ENCODE assay signal across 9 cellular contexts in the genomic region with DNA sequence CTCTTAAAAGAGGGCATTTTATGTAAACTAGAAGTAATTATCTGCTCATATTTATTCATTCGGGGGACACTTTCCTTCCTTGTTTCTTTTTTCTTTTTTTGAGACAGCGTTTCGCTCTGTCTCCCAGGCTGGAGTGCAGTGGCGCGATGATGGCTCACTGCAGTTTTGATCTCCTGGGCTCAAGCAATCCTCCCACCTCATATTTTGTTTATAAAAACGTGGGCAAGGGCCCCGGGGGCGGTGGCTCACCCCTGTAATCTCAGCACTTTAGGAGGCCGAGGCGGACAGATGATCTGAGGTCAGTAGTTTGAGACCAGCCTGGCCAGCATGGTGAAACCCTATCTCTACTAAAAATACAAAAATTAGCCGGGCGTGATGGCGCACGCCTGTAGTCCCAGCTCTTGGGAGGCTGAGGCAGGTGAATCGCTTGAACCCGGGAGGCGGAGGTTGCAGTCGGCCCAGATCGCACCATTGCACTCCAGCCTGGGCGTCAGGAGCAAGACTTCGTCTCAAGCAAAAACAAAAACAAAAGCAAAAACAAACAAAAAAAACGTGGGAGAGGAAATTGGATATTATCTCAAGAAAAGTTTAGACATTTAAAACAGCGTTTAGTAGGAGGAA.
DNase-seq lines count a peak whose midpoint lies in the region; ATAC-seq and TF ChIP-seq lines count a peak whose summit lies in the region.
"Had no signal": no experiment of that assay in that cellular context is flagged by ENCODE, and none has a peak within 500 bp of the region (broad histone marks: within the 10 kb centered on the region; RNA-seq: fewer than 3 reads in every experiment).

No MANE protein-coding gene starts in this region.

- H2AFZ ChIP-seq in ACC112 (ENCODE audit: low read length, unreplicated experiment) = peak overlapping the region; percentile 90

- peak overlapping the region; percentile 50 for H3K27ac Mint-ChIP-seq in activated naive CD8-positive, alpha-beta T cell

- no peaks in the 10 kb centered on the region for H3K9me3 Mint-ChIP-seq in activated naive CD8-positive, alpha-beta T cell (ENCODE audit: low read depth)

- peaks cover 51% of the 10 kb centered on the region for H3K79me2 ChIP-seq in ACC112 (ENCODE audit: control insufficient read depth, insufficient read depth, low read length, unreplicated experiment)

- H3K36me3 ChIP-seq in ACC112 (ENCODE audit: insufficient read depth, low read length) (peaks cover 4% of the 10 kb centered on the region; the same call in 1 of the 2 replicates), muscle layer of duodenum (ENCODE audit: control insufficient read depth in 1 of 2, insufficient read depth in 2 of 2, low read length in 2 of 2) (peaks cover 7 to 11% of the 10 kb centered on the region in 2 donors)

- H3K4me1 ChIP-seq in ACC112 (ENCODE audit: control insufficient read depth, insufficient read depth, low read length, unreplicated experiment) (peaks cover 11% of the 10 kb centered on the region), muscle layer of duodenum (ENCODE audit: control insufficient read depth in 1 of 2, insufficient read depth in 2 of 2, low read length in 2 of 2) (peaks cover 5 to 25% of the 10 kb centered on the region in 2 donors)

- H3K4me1 Mint-ChIP-seq in activated naive CD8-positive, alpha-beta T cell (ENCODE audit: low read depth) = peaks cover 41% of the 10 kb centered on the region

- no peak for TF ChIP-seq CTCF in HL-60 (IDR thresholded peaks at IDR 0.05; ENCODE audit: insufficient read depth, low read length)

- H3K27ac ChIP-seq in ACC112 (ENCODE audit: low read depth, low read length) (peak overlapping the region; percentile 21; the same call in 1 of the 2 replicates), HL-60 (replicated peaks) (peak overlapping the region; percentile 76), muscle layer of duodenum (ENCODE audit: low read length) (peak overlapping the region; percentile 75), caudate nucleus (ENCODE audit: low read depth, low read length) (no peak overlapping the region)

- H3K4me3 Mint-ChIP-seq in activated naive CD8-positive, alpha-beta T cell = peak overlapping the region; percentile 96

- no peaks in the 10 kb centered on the region for H3K27me3 Mint-ChIP-seq in activated naive CD8-positive, alpha-beta T cell

- H3K27me3 ChIP-seq in ACC112 (ENCODE audit: insufficient read depth, low read length) (no peaks in the 10 kb centered on the region), HL-60 (ENCODE audit: insufficient read depth, poor library complexity, severe bottlenecking) (no peaks in the 10 kb centered on the region), muscle layer of duodenum (ENCODE audit: low read depth, low read length) (no peaks in the 10 kb centered on the region)

- H3K36me3 Mint-ChIP-seq in activated naive CD8-positive, alpha-beta T cell = peaks cover under 1% of the 10 kb centered on the region

- H3K9me3 ChIP-seq in muscle layer of duodenum (ENCODE audit: control insufficient read depth in 1 of 2, low read length in 2 of 2) = no peaks in the 10 kb centered on the region

- DNase-seq in HL-60 (ENCODE audit: low read depth in 1 of 2, low spot score in 1 of 2) = no peak
- DNase-seq in OCI-M2 (lab: John Stamatoyannopoulos, UW; ENCODE audit: unreplicated experiment) = no peak
- DNase-seq in caudate nucleus (lab: John Stamatoyannopoulos, UW) = no peak
- DNase-seq: H7 had no signal

- no peak for ATAC-seq in HG03175 (IDR thresholded peaks at IDR 0.05; ENCODE audit: unreplicated experiment)
- ATAC-seq in GM19324 (IDR thresholded peaks at IDR 0.05; ENCODE audit: low FRiP score, unreplicated experiment) = no peak

- H3K4me3 ChIP-seq in ACC112 (ENCODE audit: low read depth, low read length) = peak overlapping the region; percentile 94; the same call in 1 of the 2 replicates
- no peak overlapping the region for H3K4me3 ChIP-seq in HL-60 (replicated peaks; ENCODE audit: insufficient read depth, low read length)
- peak overlapping the region; percentile 89 to 98 for H3K4me3 ChIP-seq in muscle layer of duodenum (ENCODE audit: low read depth in 1 of 2, low read length in 2 of 2)
